ENCODE assay signal across 11 cellular contexts in the genomic region with DNA sequence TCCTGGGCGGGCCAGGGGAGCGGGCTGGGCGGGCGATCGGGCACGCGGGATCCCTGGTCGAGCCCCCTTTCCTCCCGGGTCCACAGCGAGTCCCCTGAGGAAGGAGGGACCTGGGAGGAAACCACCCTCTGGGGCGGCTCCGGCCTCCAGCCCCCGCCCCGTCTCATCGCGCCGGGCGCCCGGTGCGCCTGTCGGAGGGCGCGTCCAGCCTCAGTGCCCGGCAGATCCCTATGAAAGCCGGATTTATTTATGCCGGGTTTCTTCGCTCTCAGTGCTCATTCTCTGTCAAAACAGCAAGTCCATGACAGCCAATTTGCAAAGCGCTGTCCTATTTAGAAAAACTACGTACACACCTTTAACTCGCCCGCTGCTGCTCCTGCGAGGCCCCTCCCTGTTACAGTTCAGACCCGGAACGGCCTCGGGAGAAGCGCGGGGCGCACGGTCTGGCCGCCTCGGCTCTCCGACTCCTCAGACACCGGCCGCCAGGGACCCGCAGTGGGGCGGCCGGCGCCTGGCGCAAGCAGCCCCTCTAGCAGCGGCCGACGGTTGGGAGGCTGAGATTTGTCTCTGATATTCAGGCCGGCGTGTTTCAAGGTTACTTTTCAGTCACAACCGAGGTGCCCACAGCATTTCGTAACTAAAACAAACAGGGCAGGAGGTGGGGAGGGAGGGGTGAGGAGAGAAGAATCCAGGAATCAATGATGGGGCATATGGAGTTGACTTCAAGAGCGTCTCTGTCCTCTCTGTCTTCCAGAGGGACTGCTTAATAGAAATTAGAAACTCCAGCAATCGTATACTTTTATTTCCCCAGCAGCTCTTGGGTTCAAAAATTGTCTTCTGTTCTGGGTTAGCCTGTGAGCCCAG. TPM values are rescaled to one million over a fixed set of nuclear protein-coding genes. Genes with fewer than 3 reads are reported as not detected.
DNase-seq lines count a peak whose midpoint lies in the region; ATAC-seq and TF ChIP-seq lines count a peak whose summit lies in the region.
"Had no signal": no experiment of that assay in that cellular context is flagged by ENCODE, and none has a peak within 500 bp of the region (broad histone marks: within the 10 kb centered on the region; RNA-seq: fewer than 3 reads in every experiment).

No MANE protein-coding gene starts in this region.

- intact Hi-C loops in esophagus muscularis mucosa (cut with DNase I), result no loop called here

- H3K4me1 ChIP-seq in foreskin keratinocyte (peaks cover 6% of the 10 kb centered on the region), rectal smooth muscle tissue (ENCODE audit: control insufficient read depth, insufficient read depth, low read length) (no peaks in the 10 kb centered on the region), esophagus muscularis mucosa (peaks cover 10 to 49% (median 38%) of the 10 kb centered on the region in 4 donors)

- H3K4me3 ChIP-seq in rectal smooth muscle tissue (ENCODE audit: low read length) (peak overlapping the region; percentile 41), esophagus muscularis mucosa (peak overlapping the region in 1 of 4 donors; percentile 24)

- TF ChIP-seq POLR2A in esophagus muscularis mucosa (IDR thresholded peaks at IDR 0.05; ENCODE audit: low read depth), result no peak

- H3K27me3 ChIP-seq in foreskin keratinocyte, result peaks cover 100% of the 10 kb centered on the region
- peaks cover 22% of the 10 kb centered on the region for H3K27me3 ChIP-seq in rectal smooth muscle tissue (ENCODE audit: control insufficient read depth, insufficient read depth, low read length)
- peaks cover 0 to 98% (median 45%) of the 10 kb centered on the region in 4 donors for H3K27me3 ChIP-seq in esophagus muscularis mucosa

- 6% methylated on average over 32 of the region's 58 CpGs for WGBS in esophagus muscularis mucosa

- H3K27ac ChIP-seq in foreskin keratinocyte, result no peak overlapping the region
- H3K27ac ChIP-seq in rectal smooth muscle tissue (ENCODE audit: low read depth, low read length), result no peak overlapping the region
- H3K27ac ChIP-seq in esophagus muscularis mucosa (replicated peaks in 1 of 4), result no peak overlapping the region

- no peak for TF ChIP-seq EP300 in esophagus muscularis mucosa (IDR thresholded peaks at IDR 0.05)

- no peak overlapping the region for H3K9ac ChIP-seq in rectal smooth muscle tissue (ENCODE audit: low read length)

- DNase-seq in HT-29 (ENCODE audit: low spot score) (peak; percentile 32), NCI-H774 (lab: John Stamatoyannopoulos, UW) (peak; percentile 66), foreskin keratinocyte (no peak), esophagus muscularis mucosa (ENCODE audit: extremely low spot score) (no peak)
- DNase-seq: DND-41, midbrain had no signal

- ATAC-seq in foreskin keratinocyte, result peak; percentile 23
- no peak for ATAC-seq in GM18519 (IDR thresholded peaks at IDR 0.05; ENCODE audit: low FRiP score, unreplicated experiment)
- ATAC-seq in HG02610 (IDR thresholded peaks at IDR 0.05; ENCODE audit: unreplicated experiment), result no peak
- ATAC-seq: activated CD4-positive, CD25-positive, alpha-beta regulatory T cell treated with anti-CD3 and anti-CD28 coated beads, Interleukin-2, amount 50 U/mL, for 24 hours had no signal

- TF ChIP-seq CTCF in foreskin keratinocyte (conservative IDR thresholded peaks at IDR 0.05) (no peak), esophagus muscularis mucosa (IDR thresholded peaks at IDR 0.05) (no peak)

- H3K9me3 ChIP-seq in esophagus muscularis mucosa, result no peaks in the 10 kb centered on the region

- no peaks in the 10 kb centered on the region for H3K36me3 ChIP-seq in rectal smooth muscle tissue (ENCODE audit: control insufficient read depth, insufficient read depth, low read length)
- no peaks in the 10 kb centered on the region for H3K36me3 ChIP-seq in esophagus muscularis mucosa

RNA-seq across cellular contexts. Expression of gene FOXA2, which starts 0.8 kb away (rescaled TPM):
- 9.1 and 9.4 TPM in 2 replicates for total RNA-seq in HT-29 (2014; rRNA removed; shearing (Covaris generic))
- total RNA-seq in foreskin keratinocyte, result 1.1 and 1.4 TPM in 2 replicates
- 1.0 TPM in 2 replicates for polyA plus RNA-seq in foreskin keratinocyte
- not detected for total RNA-seq in esophagus muscularis mucosa
- total RNA-seq: OCI-LY7 had no signal

Comparison
In these comparisons a context has a peak if more than half of its experiments do, and no peak if none do; other contexts are left out.
1. DNase-seq: peak in HT-29 (single experiment) and NCI-H774 (single experiment); none in foreskin keratinocyte (0 of 2) and esophagus muscularis mucosa (single experiment).